Comparison of ENCODE assay signal across 22 cellular contexts in genomic region chr3:103203431-103203830, GRCh38.
DNase-seq lines count a peak whose midpoint lies in the region; ATAC-seq and TF ChIP-seq lines count a peak whose summit lies in the region.
"Had no signal": no experiment of that assay in that cellular context is flagged by ENCODE, and none has a peak within 500 bp of the region (broad histone marks: within the 10 kb centered on the region; RNA-seq: fewer than 3 reads in every experiment).

No MANE protein-coding gene starts in this region.

- TF ChIP-seq CTCF in A673 (conservative IDR thresholded peaks at IDR 0.05; ENCODE audit: low read depth, low read length) (no peak), retinal pigment epithelial cell (conservative IDR thresholded peaks at IDR 0.05; ENCODE audit: low read depth, low read length) (no peak)

- intact Hi-C loops in A673 (cut with micrococcal nuclease; ENCODE audit: unreplicated experiment) = no loop called here

- H3K36me3 ChIP-seq in A673 (ENCODE audit: insufficient read depth, low read length, poor library complexity, severe bottlenecking) = no peaks in the 10 kb centered on the region
- H3K36me3 ChIP-seq: BE2C, BLaER1 had no signal

- POLR2A ChIA-PET in A673 (lab: Charles Lee; ENCODE audit: low non-redundant PET) = no interaction called here
- POLR2A ChIA-PET in HEK293T (lab: Yijun Ruan, JAX) = no interaction called here

- ATAC-seq in GM19395 (IDR thresholded peaks at IDR 0.05; ENCODE audit: unreplicated experiment) = no peak
- ATAC-seq: A549 had no signal

- no peaks in the 10 kb centered on the region for H3K9me3 ChIP-seq in A673 (ENCODE audit: low read depth, low read length, poor library complexity, severe bottlenecking)
- H3K9me3 ChIP-seq: A549, BE2C, BLaER1 had no signal

- DNase-seq in A673 (ENCODE audit: low spot score) = peak; percentile 16
- DNase-seq in SK-N-DZ (ENCODE audit: low spot score) = peak; percentile 59
- peak; percentile 5 for DNase-seq in left kidney (ENCODE audit: low read depth, low spot score)
- DNase-seq in retinal pigment epithelial cell (ENCODE audit: low read depth) = peak; percentile 54
- DNase-seq in NCI-H526 (lab: John Stamatoyannopoulos, UW) = no peak
- DNase-seq in HEK293T (ENCODE audit: extremely low spot score) = no peak
- DNase-seq: ACHN; BE2C; C1 segment of cervical spinal cord; CD4-positive, alpha-beta memory T cell; CD4-positive, CD25-positive, alpha-beta regulatory T cell; CD8-positive, alpha-beta memory T cell; COR-L47; DMS 273 treated with DMSO at 0.1 percent for 48 hours; DMS153; DMS53; DMS79 treated with DMSO at 0.1 percent for 48 hours; GF-D8 had no signal

- peaks cover 14% of the 10 kb centered on the region for H3K4me1 ChIP-seq in A673 (ENCODE audit: insufficient read depth, low read length, poor library complexity, severe bottlenecking)
- H3K4me1 ChIP-seq: A549, BE2C, BLaER1 had no signal

- no peaks in the 10 kb centered on the region for H3K27me3 ChIP-seq in A673 (replicated peaks; ENCODE audit: insufficient read depth, low read depth, low read length, poor library complexity)
- H3K27me3 ChIP-seq: BE2C, BLaER1 had no signal

- H3K27ac ChIP-seq in A673 (ENCODE audit: low read depth, low read length, poor library complexity, severe bottlenecking) = no peak overlapping the region
- H3K27ac ChIP-seq: 22Rv1, A549, BLaER1 had no signal

- H3K4me3 ChIP-seq in A673 (ENCODE audit: low read depth, low read length, poor library complexity, severe bottlenecking) (no peak overlapping the region), retinal pigment epithelial cell (ENCODE audit: low read length) (no peak overlapping the region)
- H3K4me3 ChIP-seq: A549, BLaER1 had no signal

- CTCF ChIA-PET in A673 (lab: Charles Lee) = no interaction called here
- CTCF ChIA-PET in HEK293T (lab: Yijun Ruan, JAX) = no interaction called here

- BruUV-seq in A673 (replicated peaks; lab: Mats Ljungman, UMichigan) = no TSS peak

TF ChIP-seq in HEK293T, 16 proteins besides CTCF, POLR2A, EP300 and RAD21:
- TF ChIP-seq FOXK2 (IDR thresholded peaks at IDR 0.05) = no peak
- TF ChIP-seq ZNF384 (IDR thresholded peaks at IDR 0.05) = no peak
- no peak for TF ChIP-seq PKNOX1 (IDR thresholded peaks at IDR 0.05)
- no peak for TF ChIP-seq FOXM1 (IDR thresholded peaks at IDR 0.05; ENCODE audit: borderline replicate concordance)
- TF ChIP-seq SUZ12 (IDR thresholded peaks at IDR 0.05) = no peak
- TF ChIP-seq BHLHE40 (IDR thresholded peaks at IDR 0.05; ENCODE audit: borderline replicate concordance) = no peak
- TF ChIP-seq CTBP1 (IDR thresholded peaks at IDR 0.05; ENCODE audit: borderline replicate concordance) = no peak
- no peak for TF ChIP-seq L3MBTL2 (conservative IDR thresholded peaks at IDR 0.05)
- no peak for TF ChIP-seq ELF4 (IDR thresholded peaks at IDR 0.05)
- no peak for TF ChIP-seq LEF1 (IDR thresholded peaks at IDR 0.05; ENCODE audit: borderline replicate concordance)
- TF ChIP-seq HDGF (IDR thresholded peaks at IDR 0.05; ENCODE audit: borderline replicate concordance) = no peak

Comparison
In these comparisons a context has a peak if more than half of its experiments do, and no peak if none do; other contexts are left out.
1. DNase-seq: peak in A673 (single experiment), SK-N-DZ (single experiment), left kidney (single experiment) and retinal pigment epithelial cell (single experiment); none in NCI-H526 (0 of 2) and HEK293T (single experiment).